ENCODE assay signal across 21 cellular contexts in the genomic region with DNA sequence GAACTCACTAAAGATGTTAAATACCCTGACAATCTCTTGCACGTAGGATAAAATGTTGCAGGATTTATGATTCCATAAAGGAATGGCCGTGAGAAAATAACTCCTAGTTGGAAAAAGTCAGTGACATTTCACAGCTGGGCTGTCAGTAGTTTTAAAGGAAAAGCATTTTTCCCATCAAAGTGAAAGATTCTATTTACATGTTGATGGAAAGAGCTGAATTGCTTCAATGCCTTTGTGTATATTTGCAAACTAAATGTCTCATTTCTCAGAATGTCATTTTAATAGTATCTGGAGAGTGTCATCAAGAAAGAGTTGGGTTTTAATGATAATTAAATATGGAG. TPM values are rescaled to one million over a fixed set of nuclear protein-coding genes. Genes with fewer than 3 reads are reported as not detected.
A peak's percentile ranks its signal among the peaks of the same experiment; 100 is the strongest.
DNase-seq lines count a peak whose midpoint lies in the region; ATAC-seq, FAIRE-seq and TF ChIP-seq lines count a peak whose summit lies in the region.
"Had no signal": no experiment of that assay in that cellular context is flagged by ENCODE, and none has a peak within 500 bp of the region (broad histone marks: within the 10 kb centered on the region; RNA-seq: fewer than 3 reads in every experiment).

No MANE protein-coding gene starts in this region.

- TF ChIP-seq RAD21 in liver (IDR thresholded peaks at IDR 0.05): no peak
- TF ChIP-seq RAD21 in HepG2 (CRISPR knock-in tag; IDR thresholded peaks at IDR 0.05): no peak

- peaks cover 47% of the 10 kb centered on the region for H3K36me3 Mint-ChIP-seq in activated T-helper 1 cell treated with anti-CD3 and anti-CD28 coated beads, Interleukin-12 subunit alpha, Interleukin-12 subunit beta, Interleukin-2, Interleukin-4 antibody, amounts not matched to agents 30 ng/mL and 10 ng/mL and 1 ng/mL, durations not matched to agents 14 hours and 24 hours and 36 hours (ENCODE audit: low read depth)
- no peaks in the 10 kb centered on the region for H3K36me3 Mint-ChIP-seq in nephron (ENCODE audit: low read depth)

- H3K79me2 ChIP-seq in HepG2 (ENCODE audit: insufficient read depth, low read length): no peaks in the 10 kb centered on the region

- H3K27me3 Mint-ChIP-seq in activated T-helper 1 cell treated with anti-CD3 and anti-CD28 coated beads, Interleukin-12 subunit alpha, Interleukin-12 subunit beta, Interleukin-2, Interleukin-4 antibody, amounts not matched to agents 30 ng/mL and 10 ng/mL and 1 ng/mL, durations not matched to agents 14 hours and 24 hours and 36 hours (ENCODE audit: insufficient read depth): no peaks in the 10 kb centered on the region
- peaks cover 11% of the 10 kb centered on the region for H3K27me3 Mint-ChIP-seq in nephron (ENCODE audit: low read depth)
- H3K27me3 Mint-ChIP-seq: activated CD4-positive, alpha-beta memory T cell treated with anti-CD3 and anti-CD28 coated beads for 36 hours; T-helper 17 cell had no signal

- no peak for ATAC-seq in HepG2
- no peak for ATAC-seq in esophagus mucosa
- ATAC-seq: CD8-positive, alpha-beta T cell; right cardiac atrium; T-helper 17 cell had no signal

- H3K9me3 ChIP-seq in liver (ENCODE audit: control insufficient read depth in 4 of 4, low read length in 3 of 4) (no peaks in the 10 kb centered on the region), HepG2 (ENCODE audit: low read length) (no peaks in the 10 kb centered on the region)
- H3K9me3 ChIP-seq: Peyer's patch had no signal

- peak overlapping the region; percentile 37 for H3K4me3 Mint-ChIP-seq in activated T-helper 1 cell treated with anti-CD3 and anti-CD28 coated beads, Interleukin-12 subunit alpha, Interleukin-12 subunit beta, Interleukin-2, Interleukin-4 antibody, amounts not matched to agents 30 ng/mL and 10 ng/mL and 1 ng/mL, durations not matched to agents 14 hours and 24 hours and 36 hours
- peak overlapping the region in 1 of 3 experiments; percentile 47 for H3K4me3 Mint-ChIP-seq in nephron
- H3K4me3 Mint-ChIP-seq: activated CD4-positive, alpha-beta memory T cell treated with anti-CD3 and anti-CD28 coated beads for 36 hours; CD8-positive, alpha-beta T cell had no signal

- in situ Hi-C loops in HepG2 (cut with HindIII; ENCODE audit: extremely low pct_ligation_motif_present, low pct_unique_long_range_greater_than_20kb): no loop called here
- in situ Hi-C loops in brain microvascular endothelial cell (cut with HindIII; ENCODE audit: low pct_ligation_motif_present, low sequenced_read_pairs): no loop called here

- peaks cover 74% of the 10 kb centered on the region for H3K4me1 Mint-ChIP-seq in activated T-helper 1 cell treated with anti-CD3 and anti-CD28 coated beads, Interleukin-12 subunit alpha, Interleukin-12 subunit beta, Interleukin-2, Interleukin-4 antibody, amounts not matched to agents 30 ng/mL and 10 ng/mL and 1 ng/mL, durations not matched to agents 14 hours and 24 hours and 36 hours (ENCODE audit: low read depth)
- H3K4me1 Mint-ChIP-seq in nephron: peaks cover 80% of the 10 kb centered on the region

- no peaks in the 10 kb centered on the region for H3K27me3 ChIP-seq in liver (ENCODE audit: control insufficient read depth in 4 of 4, insufficient read depth in 4 of 4, low read length in 3 of 4)
- no peaks in the 10 kb centered on the region for H3K27me3 ChIP-seq in HepG2 (ENCODE audit: control insufficient read depth in 1 of 2, insufficient read depth in 2 of 2, low read length in 2 of 2)
- no peaks in the 10 kb centered on the region for H3K27me3 ChIP-seq in brain microvascular endothelial cell (replicated peaks)
- H3K27me3 ChIP-seq: Peyer's patch had no signal

- WGBS in liver: 92% methylated on average over 2 of the region's 2 CpGs
- 86% methylated on average over 2 of the region's 2 CpGs for WGBS in HepG2 (ENCODE audit: low lambda C conversion rate)

- CTCF ChIA-PET in HepG2 (lab: Yijun Ruan, JAX; ENCODE audit: low intra/inter-chr PET ratio, low total read pairs): no interaction called here

- intact Hi-C loops in HepG2 (cut with micrococcal nuclease; ENCODE audit: unreplicated experiment): no loop called here
- intact Hi-C loops in activated T-helper 1 cell treated with anti-CD3 and anti-CD28 coated beads, Interleukin-12 subunit alpha, Interleukin-12 subunit beta, Interleukin-2, Interleukin-4 antibody, amounts not matched to agents 30 ng/mL and 10 ng/mL and 1 ng/mL, durations not matched to agents 14 hours and 24 hours and 36 hours (cut with micrococcal nuclease): no loop called here

- TF ChIP-seq CTCF in liver (IDR thresholded peaks at IDR 0.05; ENCODE audit: low read depth, low read length, missing input control): no peak
- TF ChIP-seq CTCF in HepG2 (CRISPR knock-in tag; IDR thresholded peaks at IDR 0.05): no peak
- TF ChIP-seq CTCF in nephron (IDR thresholded peaks at IDR 0.05; ENCODE audit: unreplicated experiment in 3 of 3): no peak
- TF ChIP-seq CTCF in brain microvascular endothelial cell (IDR thresholded peaks at IDR 0.05; ENCODE audit: low read depth, low read length, missing control alignments): no peak

- BruUV-seq in HepG2 (replicated peaks; lab: Mats Ljungman, UMichigan): no TSS peak

- no peak overlapping the region for H3K4me2 ChIP-seq in HepG2 (ENCODE audit: low read depth, low read length)

- no peaks in the 10 kb centered on the region for H3K9me3 Mint-ChIP-seq in activated T-helper 1 cell treated with anti-CD3 and anti-CD28 coated beads, Interleukin-12 subunit alpha, Interleukin-12 subunit beta, Interleukin-2, Interleukin-4 antibody, amounts not matched to agents 30 ng/mL and 10 ng/mL and 1 ng/mL, durations not matched to agents 14 hours and 24 hours and 36 hours
- no peaks in the 10 kb centered on the region for H3K9me3 Mint-ChIP-seq in nephron
- H3K9me3 Mint-ChIP-seq: activated CD4-positive, alpha-beta memory T cell treated with anti-CD3 and anti-CD28 coated beads for 36 hours; CD8-positive, alpha-beta T cell had no signal

- H3K9ac ChIP-seq in liver (ENCODE audit: low read depth in 1 of 2, low read length in 2 of 2) (no peak overlapping the region), HepG2 (ENCODE audit: insufficient read depth, low read depth, low read length) (no peak overlapping the region)

- DNase-seq in HepG2 (ENCODE audit: low spot score) (no peak), EL (no peak), amniotic stem cell (lab: John Stamatoyannopoulos, UW) (no peak), brain microvascular endothelial cell (no peak)
- DNase-seq in activated T-helper 1 cell treated with anti-CD3 and anti-CD28 coated beads, Interleukin-12 subunit alpha, Interleukin-12 subunit beta, Interleukin-2, Interleukin-4 antibody, amounts not matched to agents 30 ng/mL and 10 ng/mL and 1 ng/mL, durations not matched to agents 14 hours and 24 hours and 36 hours (ENCODE audit: low spot score): no peak
- DNase-seq: CD8-positive, alpha-beta T cell; DMS79; H7; Karpas-422; NCI-H1092 treated with DMSO at 0.1 percent for 48 hours; NCI-H2081; NCI-H446; Peyer's patch; right cardiac atrium; T-helper 17 cell had no signal

- no peak for TF ChIP-seq POLR2A in HepG2 (IDR thresholded peaks at IDR 0.05; ENCODE audit: insufficient read depth in 1 of 2, low read depth in 2 of 2, low read length in 2 of 2)

- no peak overlapping the region for H3K4me3 ChIP-seq in liver (ENCODE audit: low read depth in 1 of 3, low read length in 3 of 3)
- H3K4me3 ChIP-seq in HepG2 (replicated peaks in 1 of 3; ENCODE audit: insufficient read depth in 1 of 3, low read depth in 2 of 3, low read length in 3 of 3): no peak overlapping the region
- no peak overlapping the region for H3K4me3 ChIP-seq in brain microvascular endothelial cell (ENCODE audit: low read depth, low read length)
- H3K4me3 ChIP-seq: lung, Peyer's patch had no signal

- POLR2A ChIA-PET in HepG2 (lab: Yijun Ruan, JAX): no interaction called here

- H3K27ac Mint-ChIP-seq in activated T-helper 1 cell treated with anti-CD3 and anti-CD28 coated beads, Interleukin-12 subunit alpha, Interleukin-12 subunit beta, Interleukin-2, Interleukin-4 antibody, amounts not matched to agents 30 ng/mL and 10 ng/mL and 1 ng/mL, durations not matched to agents 14 hours and 24 hours and 36 hours: no peak overlapping the region
- peak overlapping the region; percentile 85 to 91 (median 90) for H3K27ac Mint-ChIP-seq in nephron

- peaks cover 0 to 10% (median 1%) of the 10 kb centered on the region in 4 donors for H3K36me3 ChIP-seq in liver (ENCODE audit: control insufficient read depth in 4 of 4, insufficient read depth in 3 of 4, low read depth in 1 of 4, low read length in 3 of 4)
- H3K36me3 ChIP-seq in HepG2 (replicated peaks in 1 of 2; ENCODE audit: control insufficient read depth in 1 of 2, insufficient read depth in 2 of 2, low read length in 2 of 2): no peaks in the 10 kb centered on the region; a peak in 2 of 5 replicates
- peaks cover 7% of the 10 kb centered on the region for H3K36me3 ChIP-seq in brain microvascular endothelial cell (replicated peaks)

- H3K27ac ChIP-seq in liver (ENCODE audit: low read depth in 1 of 2, low read length in 2 of 2): peak overlapping the region in 1 of 2 donors; percentile 56
- no peak overlapping the region for H3K27ac ChIP-seq in HepG2 (ENCODE audit: extremely low read length, insufficient read depth, low read length)
- no peak overlapping the region for H3K27ac ChIP-seq in brain microvascular endothelial cell
- H3K27ac ChIP-seq: VCaP had no signal

- FAIRE-seq in HepG2 (lab: Jason Lieb, UNC): no peak

- H4K20me1 ChIP-seq in HepG2 (ENCODE audit: insufficient read depth, low read length): no peaks in the 10 kb centered on the region; the same call in 1 of the 2 replicates

- TF ChIP-seq EP300 in HepG2 (IDR thresholded peaks at IDR 0.05; ENCODE audit: low read depth in 2 of 2, low read length in 2 of 2) (no peak), HepG2 (CRISPR knock-in tag; IDR thresholded peaks at IDR 0.05; ENCODE audit: borderline replicate concordance) (no peak)

- no peak overlapping the region for H2AFZ ChIP-seq in HepG2 (ENCODE audit: low read length)

- H3K4me1 ChIP-seq in liver (ENCODE audit: control insufficient read depth in 4 of 4, insufficient read depth in 4 of 4, low read length in 3 of 4) (no peaks in the 10 kb centered on the region), HepG2 (ENCODE audit: insufficient read depth, low read length) (peaks cover under 1% of the 10 kb centered on the region; the same call in 1 of the 2 replicates)

RNA-seq across cellular contexts. Expression of a gene that starts 36.6 kb away (rescaled TPM):
- total RNA-seq in liver (10 to 100 TPM; 21.3 to 23.3 TPM), HepG2 (2016; rRNA removed; fragmentation: Illumina TruSeq; extraction: Trizol) (5.0 TPM in 2 replicates), esophagus mucosa (25.5 TPM)
- polyA plus RNA-seq in liver (10 to 100 TPM in 1 of 2 donors, 1 to 10 TPM in 1; 9.7 to 14.1 TPM), HepG2 (2011; rRNA removed) (8.5 and 10.9 TPM in 2 replicates)
- total RNA-seq in HepG2 (2016; cell fraction: cytosol; rRNA removed; fragmentation: Illumina TruSeq; extraction: Trizol; ENCODE audit: low read depth): 1.4 and 1.7 TPM in 2 replicates
- total RNA-seq in HepG2 (2016; cell fraction: insoluble cytoplasmic fraction; rRNA removed; fragmentation: Illumina TruSeq; extraction: Trizol): 4.7 TPM in 2 replicates
- 1.8 and 2.3 TPM in 2 replicates for total RNA-seq in HepG2 (2016; cell fraction: membrane; rRNA removed; fragmentation: Illumina TruSeq; extraction: Trizol)
- total RNA-seq in HepG2 (2016; cell fraction: nucleus; rRNA removed; fragmentation: Illumina TruSeq; extraction: Trizol): 5.1 and 6.2 TPM in 2 replicates
- polyA plus RNA-seq in HepG2 (2011; cell fraction: cytosol; rRNA removed): 5.1 and 8.0 TPM in 2 replicates
- polyA plus RNA-seq in HepG2 (2011; cell fraction: nucleus; rRNA removed): 14.4 and 16.4 TPM in 2 replicates
- polyA plus RNA-seq in HepG2 (2012): 10.8 and 11.5 TPM in 2 replicates
- polyA plus RNA-seq in HepG2 (2016; cell fraction: cytosol; fragmentation: Illumina TruSeq; extraction: Trizol; ENCODE audit: low read depth): 0.49 and 0.51 TPM in 2 replicates
- polyA plus RNA-seq in HepG2 (2016; cell fraction: insoluble cytoplasmic fraction; fragmentation: Illumina TruSeq; extraction: Trizol; ENCODE audit: low read depth): 4.2 and 4.7 TPM in 2 replicates
- polyA plus RNA-seq in HepG2 (2016; cell fraction: membrane; fragmentation: Illumina TruSeq; extraction: Trizol; ENCODE audit: low read depth): 1.0 and 1.1 TPM in 2 replicates
- polyA plus RNA-seq in HepG2 (2016; cell fraction: nucleus; fragmentation: Illumina TruSeq; extraction: Trizol; ENCODE audit: insufficient read depth, low read depth): 4.4 and 5.6 TPM in 2 replicates
- polyA minus RNA-seq in HepG2 (2011; rRNA and poly(A)+ RNA removed; ENCODE audit: low replicate concordance): 10.6 and 20.4 TPM in 2 replicates
- polyA minus RNA-seq in HepG2 (2011; cell fraction: cytosol; rRNA and poly(A)+ RNA removed): 7.3 and 8.8 TPM in 2 replicates
- polyA minus RNA-seq in HepG2 (2011; cell fraction: nucleus; rRNA and poly(A)+ RNA removed): 19.0 and 19.6 TPM in 2 replicates
- 57.3 and 63.6 TPM in 2 replicates for total RNA-seq in activated T-helper 1 cell treated with anti-CD3 and anti-CD28 coated beads, Interleukin-12 subunit alpha, Interleukin-12 subunit beta, Interleukin-2, Interleukin-4 antibody, amounts not matched to agents 30 ng/mL and 10 ng/mL and 1 ng/mL, durations not matched to agents 14 hours and 24 hours and 36 hours
